ENCODE assay signal across 8 cellular contexts in genomic region chr1:111754964-111755320, GRCh38. TPM values are rescaled to one million over a fixed set of nuclear protein-coding genes. Genes with fewer than 3 reads are reported as not detected.
DNase-seq lines count a peak whose midpoint lies in the region; ATAC-seq and TF ChIP-seq lines count a peak whose summit lies in the region.

No MANE protein-coding gene starts in this region.

- no peaks in the 10 kb centered on the region for H3K9me3 ChIP-seq in adipocyte (ENCODE audit: control insufficient read depth, low read length)
- H3K9me3 ChIP-seq in sigmoid colon: no peaks in the 10 kb centered on the region

- DNase-seq in NOMO-1 treated with DMSO at 0.1 percent for 48 hours (lab: John Stamatoyannopoulos, UW; ENCODE audit: unreplicated experiment): peak; percentile 23
- DNase-seq in NOMO-1 (lab: John Stamatoyannopoulos, UW; ENCODE audit: unreplicated experiment in 2 of 2): no peak
- DNase-seq in NCI-H526 (lab: John Stamatoyannopoulos, UW): peak; percentile 70 to 76
- peak; percentile 74 for DNase-seq in adipocyte (ENCODE audit: low read depth)
- peak; percentile 75 for DNase-seq in hepatic stellate cell (ENCODE audit: low spot score)
- no peak for DNase-seq in sigmoid colon
- DNase-seq in GOT3 (lab: John Stamatoyannopoulos, UW): no peak

- peak; percentile 6 for ATAC-seq in HG03045 (IDR thresholded peaks at IDR 0.05; ENCODE audit: unreplicated experiment)

- TF ChIP-seq POLR2A in sigmoid colon (IDR thresholded peaks at IDR 0.05): no peak

- peak overlapping the region; percentile 85 for H3K9ac ChIP-seq in adipocyte (ENCODE audit: low read length)

- no peak for TF ChIP-seq CTCF in sigmoid colon (IDR thresholded peaks at IDR 0.05)

- no peak for TF ChIP-seq EP300 in sigmoid colon (IDR thresholded peaks at IDR 0.05)

- H3K27me3 ChIP-seq in adipocyte (replicated peaks; ENCODE audit: control insufficient read depth, insufficient read depth, low read length) (no peaks in the 10 kb centered on the region), sigmoid colon (no peaks in the 10 kb centered on the region)

- H3K4me3 ChIP-seq in adipocyte (ENCODE audit: low read length) (peak overlapping the region; percentile 87), sigmoid colon (peak overlapping the region; percentile 75 to 88 (median 78))

- peaks cover 13% of the 10 kb centered on the region for H3K4me1 ChIP-seq in adipocyte (ENCODE audit: control insufficient read depth, insufficient read depth, low read length)
- H3K4me1 ChIP-seq in sigmoid colon: peaks cover 0 to 42% (median 32%) of the 10 kb centered on the region in 4 donors

- intact Hi-C loops in sigmoid colon (cut with DNase I): loop anchor here (1.0 to 2.0 kb wide), 4 partner anchors 14 to 274 kb away; no protein-coding TSS in a partner anchor

- H3K36me3 ChIP-seq in adipocyte (ENCODE audit: control insufficient read depth, insufficient read depth, low read length, severe bottlenecking) (peaks cover 2% of the 10 kb centered on the region), sigmoid colon (peaks cover 0 to 12% (median 0%) of the 10 kb centered on the region in 4 donors)

- 0 to 1% methylated on average over 12 of the region's 12 CpGs for WGBS in sigmoid colon, 2 donors

- H3K27ac ChIP-seq in sigmoid colon: peak overlapping the region; percentile 83 to 94 (median 93)

RNA-seq across cellular contexts. Expression of gene DDX20, which starts 0.8 kb away (rescaled TPM):
- 10 to 100 TPM; 18.7 to 30.9 (median 22.9) TPM for total RNA-seq in sigmoid colon
- polyA plus RNA-seq in sigmoid colon: 1 to 10 TPM; 2.3 to 6.1 (median 2.4) TPM

RNA-seq across cellular contexts. Expression of gene INKA2, which starts 15.7 kb away (rescaled TPM):
- 1 to 10 TPM; 2.8 to 5.4 (median 4.4) TPM for total RNA-seq in sigmoid colon
- polyA plus RNA-seq in sigmoid colon: 1 to 10 TPM; 1.2 to 3.0 (median 2.1) TPM

Comparison
In these comparisons a context has a peak if more than half of its experiments do, and no peak if none do; other contexts are left out.
1. DNase-seq: peak in NOMO-1 treated with DMSO at 0.1 percent for 48 hours (single experiment), NCI-H526 (2 of 2), adipocyte (single experiment) and hepatic stellate cell (single experiment); none in NOMO-1 (0 of 2), sigmoid colon (single experiment) and GOT3 (single experiment).